Comparison of ENCODE assay signal across 13 cellular contexts in genomic region chr13:28049880-28050871, GRCh38. TPM values are rescaled to one million over a fixed set of nuclear protein-coding genes. Genes with fewer than 3 reads are reported as not detected.
DNase-seq lines count a peak whose midpoint lies in the region; ATAC-seq and TF ChIP-seq lines count a peak whose summit lies in the region.
"Had no signal": no experiment of that assay in that cellular context is flagged by ENCODE, and none has a peak within 500 bp of the region (broad histone marks: within the 10 kb centered on the region; RNA-seq: fewer than 3 reads in every experiment).

No MANE protein-coding gene starts in this region.

- peak overlapping the region; percentile 18 for H3K4me2 ChIP-seq in GM23338
- H3K4me2 ChIP-seq: BLaER1 treated with 17β-estradiol and CSF1 and Interleukin-3, amounts not matched to agents 10 nM and 100 nM had no signal

- peak; percentile 85 for DNase-seq in GM23338 (ENCODE audit: low spot score)
- peak; percentile 29 for DNase-seq in left kidney (ENCODE audit: low read depth, low spot score)
- DNase-seq in EL, result no peak
- no peak for DNase-seq in activated effector memory CD4-positive, alpha-beta T cell treated with Interleukin-2 at 50 U/mL for 16 hours
- no peak for DNase-seq in SHP77 treated with DMSO at 0.1 percent for 48 hours (lab: John Stamatoyannopoulos, UW)
- DNase-seq: HFFc6; stimulated activated CD4-positive, alpha-beta T cell treated with anti-CD3 and anti-CD28 coated beads, Interleukin-2, amount 100 ng/mL, for 48 hours had no signal

- no peaks in the 10 kb centered on the region for H3K27me3 ChIP-seq in GM23338 (ENCODE audit: insufficient read depth)
- H3K27me3 ChIP-seq: BLaER1 treated with 17β-estradiol and CSF1 and Interleukin-3, amounts not matched to agents 10 nM and 100 nM had no signal

- H3K4me1 Mint-ChIP-seq in GM23338, result peaks cover 30% of the 10 kb centered on the region

- no peaks in the 10 kb centered on the region for H3K9me3 Mint-ChIP-seq in GM23338
- H3K9me3 Mint-ChIP-seq: HFFc6 had no signal

- peak overlapping the region; percentile 1; the same call in 1 of the 2 replicates for H3K4me3 ChIP-seq in GM23338
- H3K4me3 ChIP-seq: BLaER1 treated with 17β-estradiol and CSF1 and Interleukin-3, amounts not matched to agents 10 nM and 100 nM had no signal

- H3K27ac ChIP-seq in GM23338 (ENCODE audit: low read depth), result no peak overlapping the region
- H3K27ac ChIP-seq: BLaER1 treated with 17β-estradiol and CSF1 and Interleukin-3, amounts not matched to agents 10 nM and 100 nM had no signal

- TF ChIP-seq CTCF in GM23338 (conservative IDR thresholded peaks at IDR 0.05; ENCODE audit: low read depth in 2 of 2), result no peak

- H2AFZ ChIP-seq in GM23338, result no peak overlapping the region

- H3K36me3 Mint-ChIP-seq in GM23338 (ENCODE audit: low read depth), result no peaks in the 10 kb centered on the region

- H4K20me1 ChIP-seq in GM23338 (replicated peaks; ENCODE audit: insufficient read depth), result no peaks in the 10 kb centered on the region
- H4K20me1 ChIP-seq: BLaER1 treated with 17β-estradiol and CSF1 and Interleukin-3, amounts not matched to agents 10 nM and 100 nM had no signal

- peak; percentile 56 for ATAC-seq in GM18867 (IDR thresholded peaks at IDR 0.05; ENCODE audit: unreplicated experiment)
- peak; percentile 87 for ATAC-seq in GM23338
- peak; percentile 53 for ATAC-seq in HG03520 (IDR thresholded peaks at IDR 0.05; ENCODE audit: unreplicated experiment)
- ATAC-seq in HG03521 (IDR thresholded peaks at IDR 0.05; ENCODE audit: unreplicated experiment), result no peak

- H3K36me3 ChIP-seq in GM23338 (ENCODE audit: insufficient read depth), result no peaks in the 10 kb centered on the region
- H3K36me3 ChIP-seq: BLaER1 treated with 17β-estradiol and CSF1 and Interleukin-3, amounts not matched to agents 10 nM and 100 nM had no signal

- no peaks in the 10 kb centered on the region for H3F3A ChIP-seq in GM23338 (replicated peaks; ENCODE audit: low read depth)

- no peaks in the 10 kb centered on the region for H3K79me2 ChIP-seq in GM23338 (replicated peaks; ENCODE audit: insufficient read depth)

- H3K27me3 Mint-ChIP-seq in GM23338 (ENCODE audit: insufficient read depth, low read depth, poor library complexity), result peaks cover 2% of the 10 kb centered on the region

- peak overlapping the region; percentile 6; the same call in 1 of the 2 replicates for H3K27ac Mint-ChIP-seq in GM23338
- H3K27ac Mint-ChIP-seq: HFFc6 had no signal

- H3K4me1 ChIP-seq in GM23338 (ENCODE audit: insufficient read depth), result peaks cover 25% of the 10 kb centered on the region

- H3K4me3 Mint-ChIP-seq in GM23338, result peak overlapping the region; percentile 44
- H3K4me3 Mint-ChIP-seq: HFFc6 had no signal

- no peaks in the 10 kb centered on the region for H3K9me2 ChIP-seq in GM23338 (ENCODE audit: insufficient read depth)

TF ChIP-seq in GM23338, 12 proteins besides CTCF, POLR2A, EP300 and RAD21:
- TF ChIP-seq NANOG (IDR thresholded peaks at IDR 0.05; ENCODE audit: borderline replicate concordance) (peak; percentile 92), EZH2 (IDR thresholded peaks at IDR 0.05; ENCODE audit: low read depth, unreplicated experiment) (no peak), ZNF462 (CRISPR knock-in tag; IDR thresholded peaks at IDR 0.05) (no peak)
TF ChIP-seq in GM23338: peak in this region for 1.

RNA-seq across cellular contexts. Expression of gene FLT3, which starts 50.2 kb away (rescaled TPM):
- total RNA-seq in GM23338 (2014; rRNA removed; shearing (Covaris generic)), result 0.17 and 0.66 TPM in 2 replicates
- polyA plus RNA-seq in GM23338 (2016; fragmentation: Nextera tagmentation; extraction: Ambion mirVana), result 0.23 and 0.44 TPM in 2 replicates
- total RNA-seq: endothelial cell of umbilical vein, HFFc6, NCI-H460 had no signal

Comparison
In these comparisons a context has a peak if more than half of its experiments do, and no peak if none do; other contexts are left out.
1. DNase-seq: peak in GM23338 (single experiment) and left kidney (single experiment); none in EL (single experiment), activated effector memory CD4-positive, alpha-beta T cell treated with Interleukin-2 at 50 U/mL for 16 hours (single experiment) and SHP77 treated with DMSO at 0.1 percent for 48 hours (single experiment).